14 cellular contexts compared by ENCODE assay signal in the genomic region with DNA sequence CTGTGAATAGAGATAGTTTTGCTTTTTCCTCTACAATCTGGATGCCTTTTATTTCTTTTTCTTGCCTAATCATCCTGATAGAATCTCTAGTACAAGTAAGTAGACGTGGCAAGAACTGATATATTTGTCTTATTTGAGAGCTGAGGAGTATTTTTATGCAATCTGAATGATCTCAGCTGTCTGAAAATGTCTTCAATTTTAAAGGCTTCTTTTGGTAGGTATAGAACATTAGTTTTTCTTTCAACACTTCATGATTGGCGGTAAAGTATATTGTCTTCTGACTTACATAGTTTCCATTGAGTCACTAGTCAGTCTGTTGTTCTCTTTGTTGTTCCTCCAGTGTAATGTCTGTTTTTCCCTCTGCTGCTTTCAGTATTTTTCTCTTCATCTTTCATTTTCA. TPM values are rescaled to one million over a fixed set of nuclear protein-coding genes. Genes with fewer than 3 reads are reported as not detected.
DNase-seq lines count a peak whose midpoint lies in the region; TF ChIP-seq lines count a peak whose summit lies in the region.
"Had no signal": no experiment of that assay in that cellular context is flagged by ENCODE, and none has a peak within 500 bp of the region (broad histone marks: within the 10 kb centered on the region; RNA-seq: fewer than 3 reads in every experiment).

No MANE protein-coding gene starts in this region.

- DNase-seq in MCF 10A (ENCODE audit: unreplicated experiment) (no peak), breast epithelium (ENCODE audit: low spot score in 2 of 2) (no peak), epithelial cell of esophagus (ENCODE audit: low read depth) (peak; percentile 20), NCI-H2107 (lab: John Stamatoyannopoulos, UW) (no peak), HT-29 (ENCODE audit: low spot score) (no peak), NCI-H2196 (lab: John Stamatoyannopoulos, UW; ENCODE audit: unreplicated experiment) (no peak)
- no peak for DNase-seq in activated CD4-positive, alpha-beta memory T cell treated with anti-CD3 and anti-CD28 coated beads for 36 hours
- DNase-seq: AML-193; central memory CD4-positive, alpha-beta T cell; HCEC 1CT; NCI-H526; posterior cingulate gyrus; substantia nigra had no signal

- no peaks in the 10 kb centered on the region for H3K9me3 ChIP-seq in breast epithelium

- TF ChIP-seq CTCF in MCF 10A (IDR thresholded peaks at IDR 0.05; ENCODE audit: unreplicated experiment) (no peak), breast epithelium (IDR thresholded peaks at IDR 0.05) (no peak), epithelial cell of esophagus (IDR thresholded peaks at IDR 0.05; ENCODE audit: insufficient read depth, low read depth, low read length, missing control alignments) (no peak)

- H3K36me3 Mint-ChIP-seq in MCF 10A (ENCODE audit: insufficient read depth, unreplicated experiment) = peaks cover 2% of the 10 kb centered on the region
- H3K36me3 Mint-ChIP-seq in activated CD4-positive, alpha-beta memory T cell treated with anti-CD3 and anti-CD28 coated beads for 36 hours = peaks cover 4% of the 10 kb centered on the region
- H3K36me3 Mint-ChIP-seq in stimulated activated naive CD8-positive, alpha-beta T cell treated with anti-CD3 and anti-CD28 coated beads, Interleukin-15, Interleukin-2, amounts not matched to agents 100 ng/mL and 50 ng/mL, for 24 hours (ENCODE audit: low read depth) = peaks cover 8% of the 10 kb centered on the region

- intact Hi-C loops in MCF 10A (cut with micrococcal nuclease) (no loop called here), breast epithelium (cut with DNase I; ENCODE audit: low total_unique reads) (no loop called here)
- intact Hi-C loops in activated CD4-positive, alpha-beta memory T cell treated with anti-CD3 and anti-CD28 coated beads for 36 hours (cut with micrococcal nuclease) = loop anchor here (2.0 to 10.0 kb wide), 3 partner anchors 31 to 279 kb away; a partner anchor contains a TSS

- peak overlapping the region; percentile 2 for H3K27ac Mint-ChIP-seq in MCF 10A (ENCODE audit: low read depth, unreplicated experiment)
- peak overlapping the region; percentile 77 for H3K27ac Mint-ChIP-seq in activated CD4-positive, alpha-beta memory T cell treated with anti-CD3 and anti-CD28 coated beads for 36 hours
- peak overlapping the region; percentile 82 for H3K27ac Mint-ChIP-seq in stimulated activated naive CD8-positive, alpha-beta T cell treated with anti-CD3 and anti-CD28 coated beads, Interleukin-15, Interleukin-2, amounts not matched to agents 100 ng/mL and 50 ng/mL, for 24 hours

- no TSS peak for BruUV-seq in MCF 10A (replicated peaks; lab: Mats Ljungman, UMichigan)

- POLR2A ChIA-PET in MCF 10A (lab: Yijun Ruan, JAX) = interaction anchor here (0.7 to 0.8 kb wide), 2 partner anchors 120 to 249 kb away, joined by 3 read pairs; no protein-coding TSS in a partner anchor
- POLR2A ChIA-PET in activated CD4-positive, alpha-beta memory T cell treated with anti-CD3 and anti-CD28 coated beads for 36 hours (lab: Charles Lee) = no interaction called here

- peaks cover 8% of the 10 kb centered on the region for H3K4me1 Mint-ChIP-seq in MCF 10A (ENCODE audit: insufficient read depth, unreplicated experiment)
- H3K4me1 Mint-ChIP-seq in activated CD4-positive, alpha-beta memory T cell treated with anti-CD3 and anti-CD28 coated beads for 36 hours (ENCODE audit: low read depth) = peaks cover 69% of the 10 kb centered on the region
- peaks cover 73% of the 10 kb centered on the region for H3K4me1 Mint-ChIP-seq in stimulated activated naive CD8-positive, alpha-beta T cell treated with anti-CD3 and anti-CD28 coated beads, Interleukin-15, Interleukin-2, amounts not matched to agents 100 ng/mL and 50 ng/mL, for 24 hours (ENCODE audit: low read depth)

- no peaks in the 10 kb centered on the region for H3K27me3 Mint-ChIP-seq in MCF 10A (ENCODE audit: insufficient read depth, unreplicated experiment)
- no peaks in the 10 kb centered on the region for H3K27me3 Mint-ChIP-seq in activated CD4-positive, alpha-beta memory T cell treated with anti-CD3 and anti-CD28 coated beads for 36 hours
- no peaks in the 10 kb centered on the region for H3K27me3 Mint-ChIP-seq in stimulated activated naive CD8-positive, alpha-beta T cell treated with anti-CD3 and anti-CD28 coated beads, Interleukin-15, Interleukin-2, amounts not matched to agents 100 ng/mL and 50 ng/mL, for 24 hours

- CTCF ChIA-PET in MCF 10A (lab: Yijun Ruan, JAX) = no interaction called here
- CTCF ChIA-PET in activated CD4-positive, alpha-beta memory T cell treated with anti-CD3 and anti-CD28 coated beads for 36 hours (lab: Charles Lee) = no interaction called here

- no peak overlapping the region for H3K4me3 ChIP-seq in breast epithelium
- H3K4me3 ChIP-seq in epithelial cell of esophagus (ENCODE audit: low read length) = no peak overlapping the region

- H3K4me3 Mint-ChIP-seq in MCF 10A (ENCODE audit: unreplicated experiment) = no peak overlapping the region
- peak overlapping the region; percentile 44 for H3K4me3 Mint-ChIP-seq in activated CD4-positive, alpha-beta memory T cell treated with anti-CD3 and anti-CD28 coated beads for 36 hours
- peak overlapping the region; percentile 46 for H3K4me3 Mint-ChIP-seq in stimulated activated naive CD8-positive, alpha-beta T cell treated with anti-CD3 and anti-CD28 coated beads, Interleukin-15, Interleukin-2, amounts not matched to agents 100 ng/mL and 50 ng/mL, for 24 hours

- H3K27me3 ChIP-seq in breast epithelium = no peaks in the 10 kb centered on the region

- no peak for TF ChIP-seq POLR2A in breast epithelium (IDR thresholded peaks at IDR 0.05)

- H3K9me3 Mint-ChIP-seq in MCF 10A (ENCODE audit: unreplicated experiment) = no peaks in the 10 kb centered on the region
- H3K9me3 Mint-ChIP-seq in activated CD4-positive, alpha-beta memory T cell treated with anti-CD3 and anti-CD28 coated beads for 36 hours = no peaks in the 10 kb centered on the region
- H3K9me3 Mint-ChIP-seq in stimulated activated naive CD8-positive, alpha-beta T cell treated with anti-CD3 and anti-CD28 coated beads, Interleukin-15, Interleukin-2, amounts not matched to agents 100 ng/mL and 50 ng/mL, for 24 hours = no peaks in the 10 kb centered on the region

- no peaks in the 10 kb centered on the region for H3K36me3 ChIP-seq in breast epithelium

- H3K27ac ChIP-seq in breast epithelium = no peak overlapping the region

- H3K4me1 ChIP-seq in breast epithelium = no peaks in the 10 kb centered on the region

RNA-seq across cellular contexts. Expression of a gene that starts 31.3 kb away (rescaled TPM):
- 15.9 and 17.5 TPM in 2 replicates for total RNA-seq in MCF 10A (2022)
- total RNA-seq in breast epithelium = 10 to 100 TPM; 37.8 to 70.2 (median 65.9) TPM
- 10 to 100 TPM; 29.6 to 31.4 TPM for total RNA-seq in activated CD4-positive, alpha-beta memory T cell treated with anti-CD3 and anti-CD28 coated beads for 36 hours
- 7.5 and 10.5 TPM in 2 replicates for total RNA-seq in HT-29 (2014; rRNA removed; shearing (Covaris generic))

Comparison
In these comparisons a context has a peak if more than half of its experiments do, and no peak if none do; other contexts are left out.
1. H3K27ac Mint-ChIP-seq: peak in every context shown above with its lines; median percentile 82 in stimulated activated naive CD8-positive, alpha-beta T cell treated with anti-CD3 and anti-CD28 coated beads, Interleukin-15, Interleukin-2, amounts not matched to agents 100 ng/mL and 50 ng/mL, for 24 hours; 77 in activated CD4-positive, alpha-beta memory T cell treated with anti-CD3 and anti-CD28 coated beads for 36 hours; 2 in MCF 10A.